ENCODE assay signal across 24 cellular contexts in the genomic region with DNA sequence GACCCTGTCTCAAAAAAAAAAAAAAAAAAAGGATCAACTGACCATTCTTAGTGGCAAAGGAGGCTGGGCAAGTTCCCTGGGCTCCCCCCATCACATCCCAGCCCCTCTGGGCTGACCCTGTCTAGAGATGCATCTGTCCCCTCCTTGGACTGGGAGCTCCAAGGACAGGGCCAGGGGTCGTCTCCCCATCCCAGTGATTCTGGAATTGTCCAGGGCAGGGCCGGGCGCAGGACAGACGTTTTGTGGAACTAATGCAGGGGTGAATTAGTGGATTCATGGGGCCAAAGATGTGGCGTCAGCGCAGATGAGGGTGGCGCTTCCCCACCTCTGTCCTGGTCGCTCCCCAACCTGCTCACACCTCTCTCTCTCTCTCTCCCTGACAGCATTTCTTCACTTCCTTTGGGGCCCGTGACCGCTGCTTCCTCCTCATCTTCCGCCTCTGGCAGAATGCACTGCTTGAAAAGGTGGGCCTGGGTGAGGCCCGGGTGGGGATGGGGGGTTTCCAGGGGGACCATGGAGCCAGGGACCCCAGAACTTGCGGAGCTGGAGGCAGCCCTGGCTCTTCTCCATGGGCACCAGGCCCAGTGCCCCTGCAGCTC. TPM values are rescaled to one million over a fixed set of nuclear protein-coding genes. Genes with fewer than 3 reads are reported as not detected.
DNase-seq lines count a peak whose midpoint lies in the region; ATAC-seq, FAIRE-seq and TF ChIP-seq lines count a peak whose summit lies in the region.
"Had no signal": no experiment of that assay in that cellular context is flagged by ENCODE, and none has a peak within 500 bp of the region (broad histone marks: within the 10 kb centered on the region; RNA-seq: fewer than 3 reads in every experiment).

No MANE protein-coding gene starts in this region.

- peak overlapping the region; percentile 87 for H3K27ac Mint-ChIP-seq in activated CD4-positive, alpha-beta memory T cell treated with anti-CD3 and anti-CD28 coated beads for 36 hours
- H3K27ac Mint-ChIP-seq in naive thymus-derived CD4-positive, alpha-beta T cell: peak overlapping the region; percentile 13 to 99 (median 88)

- no peaks in the 10 kb centered on the region for H3K9me3 Mint-ChIP-seq in activated CD4-positive, alpha-beta memory T cell treated with anti-CD3 and anti-CD28 coated beads for 36 hours
- peaks cover 0 to 1% (median 0%) of the 10 kb centered on the region in 11 donors for H3K9me3 Mint-ChIP-seq in naive thymus-derived CD4-positive, alpha-beta T cell
- H3K9me3 Mint-ChIP-seq: activated T-helper 1 cell treated with anti-CD3 and anti-CD28 coated beads, Interleukin-12 subunit alpha, Interleukin-12 subunit beta, Interleukin-2, Interleukin-4 antibody, amounts not matched to agents 30 ng/mL and 10 ng/mL and 1 ng/mL, durations not matched to agents 14 hours and 24 hours and 36 hours; mesothelial cell of epicardium had no signal

- no peaks in the 10 kb centered on the region for H3K27me3 ChIP-seq in BLaER1 treated with 17β-estradiol and CSF1 and Interleukin-3, amounts not matched to agents 10 nM and 100 nM
- no peaks in the 10 kb centered on the region for H3K27me3 ChIP-seq in naive thymus-derived CD4-positive, alpha-beta T cell (ENCODE audit: control insufficient read depth in 2 of 2, insufficient read depth in 2 of 2, low read length in 2 of 2)
- no peaks in the 10 kb centered on the region for H3K27me3 ChIP-seq in aorta (ENCODE audit: control insufficient read depth in 1 of 2, insufficient read depth in 2 of 2, low read length in 1 of 2)
- H3K27me3 ChIP-seq: BE2C, body of pancreas, esophagus squamous epithelium, right lobe of liver, tibial nerve had no signal

- peaks cover 15 to 99% (median 59%) of the 10 kb centered on the region in 11 experiments; a peak in 20 of 22 replicates for H4K20me1 ChIP-seq in BLaER1 treated with 17β-estradiol and CSF1 and Interleukin-3, amounts not matched to agents 10 nM and 100 nM

- H3K9me3 ChIP-seq in A549: no peaks in the 10 kb centered on the region
- H3K9me3 ChIP-seq in BLaER1 treated with 17β-estradiol and CSF1 and Interleukin-3, amounts not matched to agents 10 nM and 100 nM (replicated peaks in 1 of 11): no peaks in the 10 kb centered on the region
- H3K9me3 ChIP-seq in naive thymus-derived CD4-positive, alpha-beta T cell (ENCODE audit: control insufficient read depth in 2 of 3, low read length in 3 of 3): no peaks in the 10 kb centered on the region
- no peaks in the 10 kb centered on the region for H3K9me3 ChIP-seq in aorta (ENCODE audit: control insufficient read depth, low read length)
- H3K9me3 ChIP-seq: BE2C, body of pancreas, esophagus squamous epithelium, right lobe of liver, tibial nerve had no signal

- no peaks in the 10 kb centered on the region for H3K27me3 Mint-ChIP-seq in activated CD4-positive, alpha-beta memory T cell treated with anti-CD3 and anti-CD28 coated beads for 36 hours
- no peaks in the 10 kb centered on the region for H3K27me3 Mint-ChIP-seq in naive thymus-derived CD4-positive, alpha-beta T cell

- H3K36me3 ChIP-seq in BLaER1 treated with 17β-estradiol and CSF1 and Interleukin-3, amounts not matched to agents 10 nM and 100 nM: peaks cover 79 to 100% (median 97%) of the 10 kb centered on the region in 11 experiments
- peaks cover 0 to 58% (median 17%) of the 10 kb centered on the region in 3 experiments for H3K36me3 ChIP-seq in naive thymus-derived CD4-positive, alpha-beta T cell (ENCODE audit: control insufficient read depth in 2 of 3, insufficient read depth in 3 of 3, low read length in 3 of 3)
- H3K36me3 ChIP-seq in aorta (ENCODE audit: control insufficient read depth in 1 of 2, insufficient read depth in 2 of 2, low read length in 1 of 2): peaks cover 0 to 2% of the 10 kb centered on the region in 2 donors

- H3K4me1 Mint-ChIP-seq in activated CD4-positive, alpha-beta memory T cell treated with anti-CD3 and anti-CD28 coated beads for 36 hours (ENCODE audit: low read depth): peaks cover 69% of the 10 kb centered on the region
- H3K4me1 Mint-ChIP-seq in naive thymus-derived CD4-positive, alpha-beta T cell: peaks cover 47 to 82% (median 69%) of the 10 kb centered on the region in 7 donors

- FAIRE-seq in A549 (lab: Jason Lieb, UNC): no peak
- FAIRE-seq: islet of Langerhans had no signal

- DNase-seq in A549 (ENCODE audit: low read depth in 1 of 2, low spot score in 1 of 2) (no peak), aorta (no peak), COR-L47 (lab: John Stamatoyannopoulos, UW) (no peak)
- DNase-seq in activated CD4-positive, alpha-beta memory T cell treated with anti-CD3 and anti-CD28 coated beads for 36 hours: no peak
- no peak for DNase-seq in naive thymus-derived CD4-positive, alpha-beta T cell
- DNase-seq: activated CD4-positive, CD25-positive, alpha-beta regulatory T cell treated with anti-CD3 and anti-CD28 coated beads, Interleukin-2, amount 50 U/mL, for 72 hours; BE2C; body of pancreas; DMS79 treated with DMSO at 0.1 percent for 48 hours; esophagus squamous epithelium; glutamatergic neuron; MM.1S; NCI-H1694 treated with DMSO at 0.1 percent for 48 hours; nucleus accumbens; stimulated activated CD4-positive, alpha-beta T cell treated with anti-CD3 and anti-CD28 coated beads, Interleukin-4, amount 100 ng/mL, for 1 hour had no signal

- no peak overlapping the region for H3K4me2 ChIP-seq in A549
- peak overlapping the region; percentile 32 to 99 (median 91) for H3K4me2 ChIP-seq in BLaER1 treated with 17β-estradiol and CSF1 and Interleukin-3, amounts not matched to agents 10 nM and 100 nM

- H3K9ac ChIP-seq in BLaER1 treated with 17β-estradiol and CSF1 and Interleukin-3, amounts not matched to agents 10 nM and 100 nM: peak overlapping the region in 9 of 11 experiments; percentile 8 to 76 (median 57); a peak in 15 of 22 replicates

- 94% methylated on average over 13 of the region's 13 CpGs for WGBS in A549 (ENCODE audit: missing lambda C conversion rate)
- WGBS in aorta, 2 donors: 87 to 91% methylated on average over 13 of the region's 13 CpGs

- TF ChIP-seq RAD21 in A549 (conservative IDR thresholded peaks at IDR 0.05 in 1 of 2, IDR thresholded peaks at IDR 0.05 in 1 of 2): no peak

- no peak overlapping the region for H3K4me3 Mint-ChIP-seq in activated CD4-positive, alpha-beta memory T cell treated with anti-CD3 and anti-CD28 coated beads for 36 hours
- H3K4me3 Mint-ChIP-seq in naive thymus-derived CD4-positive, alpha-beta T cell: peak overlapping the region in 9 of 10 donors; percentile 42 to 94 (median 69)
- H3K4me3 Mint-ChIP-seq: activated T-helper 1 cell treated with anti-CD3 and anti-CD28 coated beads, Interleukin-12 subunit alpha, Interleukin-12 subunit beta, Interleukin-2, Interleukin-4 antibody, amounts not matched to agents 30 ng/mL and 10 ng/mL and 1 ng/mL, durations not matched to agents 14 hours and 24 hours and 36 hours; mesothelial cell of epicardium had no signal

- ATAC-seq in A549: no peak
- no peak for ATAC-seq in naive thymus-derived CD4-positive, alpha-beta T cell
- no peak for ATAC-seq in GM18867 (IDR thresholded peaks at IDR 0.05; ENCODE audit: unreplicated experiment)
- ATAC-seq in aorta (ENCODE audit: low FRiP score): no peak
- ATAC-seq: body of pancreas had no signal

- POLR2A ChIA-PET in A549 (lab: Yijun Ruan, JAX): interaction anchor here (1.0 to 2.1 kb wide), 2 partner anchors 10 kb away, joined by 3 to 7 read pairs; no protein-coding TSS in a partner anchor
- POLR2A ChIA-PET in activated CD4-positive, alpha-beta memory T cell treated with anti-CD3 and anti-CD28 coated beads for 36 hours (lab: Charles Lee): interaction anchor here (0.9 to 7.5 kb wide), 2 partner anchors 10 to 16 kb away, joined by 3 to 51 read pairs; a partner anchor contains a TSS
- POLR2A ChIA-PET in naive thymus-derived CD4-positive, alpha-beta T cell (lab: Charles Lee): interaction anchor here (0.7 to 11.9 kb wide), 5 partner anchors 12 to 634 kb away, joined by 3 to 237 read pairs (median 4); a partner anchor contains a TSS

- intact Hi-C loops in activated CD4-positive, alpha-beta memory T cell treated with anti-CD3 and anti-CD28 coated beads for 36 hours (cut with micrococcal nuclease): no loop called here
- intact Hi-C loops in naive thymus-derived CD4-positive, alpha-beta T cell (cut with micrococcal nuclease): loop anchor here in 1 of 2 donors (5.0 kb wide), 2 partner anchors 239 to 279 kb away; a partner anchor contains a TSS
- intact Hi-C loops in aorta (cut with DNase I): no loop called here

- TF ChIP-seq CTCF in A549 (IDR thresholded peaks at IDR 0.05): no peak

- no peak overlapping the region for H3K4me3 ChIP-seq in A549
- H3K4me3 ChIP-seq in BLaER1 treated with 17β-estradiol and CSF1 and Interleukin-3, amounts not matched to agents 10 nM and 100 nM: peak overlapping the region in 1 of 10 experiments; percentile 24; a peak in 1 of 20 replicates
- peak overlapping the region; percentile 8 for H3K4me3 ChIP-seq in naive thymus-derived CD4-positive, alpha-beta T cell (ENCODE audit: low read length)
- no peak overlapping the region for H3K4me3 ChIP-seq in aorta (ENCODE audit: low read length in 2 of 2)
- H3K4me3 ChIP-seq: body of pancreas, esophagus squamous epithelium, right lobe of liver, tibial nerve had no signal

- H3K4me1 ChIP-seq in A549 (peaks cover 43% of the 10 kb centered on the region), aorta (ENCODE audit: control insufficient read depth in 1 of 2, insufficient read depth in 2 of 2, low read length in 2 of 2) (no peaks in the 10 kb centered on the region)
- peaks cover 62 to 91% (median 71%) of the 10 kb centered on the region in 10 experiments for H3K4me1 ChIP-seq in BLaER1 treated with 17β-estradiol and CSF1 and Interleukin-3, amounts not matched to agents 10 nM and 100 nM
- H3K4me1 ChIP-seq in naive thymus-derived CD4-positive, alpha-beta T cell (ENCODE audit: control insufficient read depth in 2 of 2, insufficient read depth in 2 of 2, low read length in 2 of 2): peaks cover 57 to 58% of the 10 kb centered on the region in 2 donors
- H3K4me1 ChIP-seq: BE2C had no signal

- no peak for TF ChIP-seq EP300 in A549 (IDR thresholded peaks at IDR 0.05)

- peak overlapping the region in 1 of 2 experiments; percentile 42; a peak in 3 of 6 replicates for H3K27ac ChIP-seq in A549
- peak overlapping the region in 9 of 11 experiments; percentile 7 to 83 (median 71); a peak in 17 of 22 replicates for H3K27ac ChIP-seq in BLaER1 treated with 17β-estradiol and CSF1 and Interleukin-3, amounts not matched to agents 10 nM and 100 nM
- H3K27ac ChIP-seq in naive thymus-derived CD4-positive, alpha-beta T cell (ENCODE audit: low read depth, low read length): peak overlapping the region; percentile 75
- H3K27ac ChIP-seq in aorta (ENCODE audit: low read depth in 1 of 2, low read length in 2 of 2): no peak overlapping the region
- H3K27ac ChIP-seq: body of pancreas, right lobe of liver, tibial nerve had no signal

- CTCF ChIA-PET in A549 (lab: Yijun Ruan, JAX): interaction anchor here (5.3 to 61.4 kb wide), 3 partner anchors 1 to 33 kb away, joined by 29 to 1860 read pairs (median 1860); a partner anchor contains a TSS
- CTCF ChIA-PET in activated CD4-positive, alpha-beta memory T cell treated with anti-CD3 and anti-CD28 coated beads for 36 hours (lab: Charles Lee): interaction anchor here (0.6 to 10.9 kb wide), 5 partner anchors 10 to 644 kb away, joined by 3 to 175 read pairs (median 5); a partner anchor contains a TSS
- CTCF ChIA-PET in naive thymus-derived CD4-positive, alpha-beta T cell (lab: Charles Lee): interaction anchor here (0.6 to 8.6 kb wide), 7 partner anchors 8 to 172 kb away, joined by 3 to 138 read pairs (median 6); a partner anchor contains a TSS

- no peak for TF ChIP-seq POLR2A in A549 (IDR thresholded peaks at IDR 0.05; ENCODE audit: low read length)

- H3K36me3 Mint-ChIP-seq in activated CD4-positive, alpha-beta memory T cell treated with anti-CD3 and anti-CD28 coated beads for 36 hours: peaks cover 67% of the 10 kb centered on the region
- H3K36me3 Mint-ChIP-seq in naive thymus-derived CD4-positive, alpha-beta T cell: peaks cover 4 to 50% (median 27%) of the 10 kb centered on the region in 5 donors

RNA-seq across cellular contexts. Expression of a gene that starts 11.1 kb away (rescaled TPM):
- polyA plus RNA-seq in A549 (2011; rRNA removed): 184 and 221 TPM in 2 replicates
- 170 and 209 TPM in 2 replicates for polyA plus RNA-seq in A549 (2012; cell fraction: cytosol; rRNA removed)
- polyA plus RNA-seq in A549 (2012; cell fraction: nucleus; rRNA removed): 411 and 413 TPM in 2 replicates
- 104 to 131 TPM (median 128 TPM) in 3 replicates for polyA plus RNA-seq in A549 (2017; fragmentation: RNase III; extraction: RNeasy Plus Mini Kit Qiagen cat#74134 plus additional on column Dnase treatment)
- 237 and 239 TPM in 2 replicates for polyA minus RNA-seq in A549 (2011; rRNA and poly(A)+ RNA removed)
- total RNA-seq in activated CD4-positive, alpha-beta memory T cell treated with anti-CD3 and anti-CD28 coated beads for 36 hours: 100 to 1,000 TPM; 204 to 223 TPM
- total RNA-seq in naive thymus-derived CD4-positive, alpha-beta T cell: 100 to 1,000 TPM in 4 of 5 experiments, 10 to 100 TPM in 1; 90.1 to 286 (median 253) TPM
- polyA plus RNA-seq in naive thymus-derived CD4-positive, alpha-beta T cell: 10 to 100 TPM; 33.6 to 74.9 TPM
- total RNA-seq in aorta: 10 to 100 TPM; 65.7 to 92.7 TPM
- 10 to 100 TPM; 13.4 to 59.0 TPM for polyA plus RNA-seq in aorta

RNA-seq across cellular contexts. Expression of a gene that starts 19.1 kb away (rescaled TPM):
- polyA plus RNA-seq in A549 (2011; rRNA removed): 11.0 and 12.8 TPM in 2 replicates
- polyA plus RNA-seq in A549 (2012; cell fraction: cytosol; rRNA removed): 14.1 and 15.1 TPM in 2 replicates
- 21.3 and 22.5 TPM in 2 replicates for polyA plus RNA-seq in A549 (2012; cell fraction: nucleus; rRNA removed)
- polyA plus RNA-seq in A549 (2017; fragmentation: RNase III; extraction: RNeasy Plus Mini Kit Qiagen cat#74134 plus additional on column Dnase treatment): 10.3 to 11.4 TPM (median 11.3 TPM) in 3 replicates
- polyA minus RNA-seq in A549 (2011; rRNA and poly(A)+ RNA removed): 7.9 and 12.7 TPM in 2 replicates
- total RNA-seq in activated CD4-positive, alpha-beta memory T cell treated with anti-CD3 and anti-CD28 coated beads for 36 hours: 1 to 10 TPM; 1.1 to 1.6 TPM
- 1 to 10 TPM in 4 of 5 experiments, under 1 TPM in 1; 0.48 to 1.9 (median 1.8) TPM for total RNA-seq in naive thymus-derived CD4-positive, alpha-beta T cell
- under 1 TPM in 1 of 2 donors, not detected in 1; 0.23 TPM for polyA plus RNA-seq in naive thymus-derived CD4-positive, alpha-beta T cell
- total RNA-seq in aorta: 10 to 100 TPM; 11.9 to 21.4 TPM
- 10 to 100 TPM in 1 of 2 donors, 1 to 10 TPM in 1; 9.9 to 15.3 TPM for polyA plus RNA-seq in aorta

RNA-seq across cellular contexts. Expression of a gene that starts 30.3 kb away (rescaled TPM):
- polyA plus RNA-seq in A549 (2011; rRNA removed): 0.08 and 0.09 TPM in 2 replicates
- 0.04 TPM in 2 replicates for polyA plus RNA-seq in A549 (2012; cell fraction: cytosol; rRNA removed)
- polyA plus RNA-seq in A549 (2012; cell fraction: nucleus; rRNA removed): 0.47 and 0.66 TPM in 2 replicates
- polyA plus RNA-seq in A549 (2017; fragmentation: RNase III; extraction: RNeasy Plus Mini Kit Qiagen cat#74134 plus additional on column Dnase treatment): 0.04 to 0.12 TPM (median 0.06 TPM) in 3 replicates
- not detected in 2 replicates for polyA minus RNA-seq in A549 (2011; rRNA and poly(A)+ RNA removed)
- total RNA-seq in activated CD4-positive, alpha-beta memory T cell treated with anti-CD3 and anti-CD28 coated beads for 36 hours: under 1 TPM in 1 of 2 experiments, not detected in 1; 0.21 TPM
- not detected for total RNA-seq in naive thymus-derived CD4-positive, alpha-beta T cell
- polyA plus RNA-seq in naive thymus-derived CD4-positive, alpha-beta T cell: not detected
- 1 to 10 TPM in 1 of 2 donors, under 1 TPM in 1; 0.71 to 2.7 TPM for total RNA-seq in aorta
- polyA plus RNA-seq in aorta: not detected
- total RNA-seq: activated T-helper 1 cell treated with anti-CD3 and anti-CD28 coated beads, Interleukin-12 subunit alpha, Interleukin-12 subunit beta, Interleukin-2, Interleukin-4 antibody, amounts not matched to agents 30 ng/mL and 10 ng/mL and 1 ng/mL, durations not matched to agents 14 hours and 24 hours and 36 hours; dermis microvascular lymphatic vessel endothelial cell; NCI-H460 had no signal

RNA-seq across cellular contexts. Expression of a gene that starts 47.2 kb away (rescaled TPM):
- polyA plus RNA-seq in A549 (2011; rRNA removed) (3.7 and 5.0 TPM in 2 replicates), A549 (2017; fragmentation: RNase III; extraction: RNeasy Plus Mini Kit Qiagen cat#74134 plus additional on column Dnase treatment) (1.9 to 2.2 TPM (median 2.0 TPM) in 3 replicates), aorta (1 to 10 TPM; 1.0 to 1.8 TPM)
- polyA plus RNA-seq in A549 (2012; cell fraction: cytosol; rRNA removed): 1.2 and 1.4 TPM in 2 replicates
- 1.2 and 1.7 TPM in 2 replicates for polyA plus RNA-seq in A549 (2012; cell fraction: nucleus; rRNA removed)
- polyA minus RNA-seq in A549 (2011; rRNA and poly(A)+ RNA removed): 11.1 and 15.0 TPM in 2 replicates
- total RNA-seq in activated CD4-positive, alpha-beta memory T cell treated with anti-CD3 and anti-CD28 coated beads for 36 hours: 1 to 10 TPM; 6.4 to 6.9 TPM
- 10 to 100 TPM; 11.0 to 33.9 (median 14.7) TPM for total RNA-seq in naive thymus-derived CD4-positive, alpha-beta T cell
- polyA plus RNA-seq in naive thymus-derived CD4-positive, alpha-beta T cell: 10 to 100 TPM; 18.3 to 23.5 TPM
- total RNA-seq in aorta: 10 to 100 TPM in 1 of 2 donors, 1 to 10 TPM in 1; 5.2 to 13.5 TPM

Comparison
In these comparisons a context has a peak if more than half of its experiments do, and no peak if none do; other contexts are left out.
1. H3K27ac ChIP-seq: peak in BLaER1 treated with 17β-estradiol and CSF1 and Interleukin-3, amounts not matched to agents 10 nM and 100 nM (9 of 11) and naive thymus-derived CD4-positive, alpha-beta T cell (single experiment); none in aorta (0 of 2).
2. RNA of a gene that starts 19.1 kb away (total RNA-seq): 11.9 to 21.4 TPM in aorta; 0.48 to 1.9 TPM in naive thymus-derived CD4-positive, alpha-beta T cell and 1.1 to 1.6 TPM in activated CD4-positive, alpha-beta memory T cell treated with anti-CD3 and anti-CD28 coated beads for 36 hours; every median in the first group is over 4 times any median in the second.